ENCODE assay signal across 8 cellular contexts in the genomic region with DNA sequence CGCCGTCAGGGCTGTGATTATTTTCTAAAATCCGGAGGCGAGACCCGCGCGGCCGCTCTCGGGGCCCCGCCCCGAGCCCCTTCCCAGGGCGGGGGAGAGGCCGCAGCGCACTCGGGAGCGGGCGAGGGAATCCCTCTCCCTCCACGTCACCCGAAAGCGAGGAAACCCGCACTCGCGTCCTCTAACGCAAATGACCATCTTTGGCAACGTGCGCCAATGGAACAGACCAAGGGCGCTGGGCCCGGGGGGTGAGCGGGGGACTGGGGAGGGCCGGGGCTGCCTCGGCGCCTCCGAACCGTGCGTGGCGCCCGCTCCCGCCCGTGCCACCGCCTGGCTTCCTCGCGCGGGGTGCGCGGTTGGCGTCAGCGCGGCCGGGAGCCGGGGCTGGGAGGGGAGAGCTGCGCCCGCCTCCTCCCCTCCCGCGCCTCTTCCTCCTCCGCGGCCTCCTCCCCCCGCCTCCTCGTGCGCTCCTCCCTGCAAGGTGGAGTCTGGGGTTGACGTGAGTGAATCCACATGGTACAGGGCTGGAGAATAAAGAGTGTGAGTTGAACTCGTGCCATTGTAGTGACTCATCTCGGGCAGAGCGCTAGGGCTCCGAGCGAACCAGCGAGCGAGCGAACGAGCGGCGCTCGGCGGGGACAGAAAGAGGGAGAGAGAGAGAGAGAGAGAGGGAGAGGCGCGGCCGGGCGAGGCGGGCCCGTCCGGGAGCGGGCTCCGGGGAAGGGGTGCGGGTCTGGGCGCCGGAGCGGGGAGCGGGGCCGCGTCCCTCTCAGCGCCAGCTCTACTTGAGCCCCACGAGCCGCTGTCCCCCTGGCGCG.
DNase-seq lines count a peak whose midpoint lies in the region; ATAC-seq and TF ChIP-seq lines count a peak whose summit lies in the region.

Gene FOSL2, plus strand, starts transcription at position 562 of the 818 bp plus-strand sequence. CDS start 863 bp downstream, outside the sequence.

- ATAC-seq in GM19025 (IDR thresholded peaks at IDR 0.05; ENCODE audit: low read depth, unreplicated experiment) (peak; percentile 68), HG03342 (IDR thresholded peaks at IDR 0.05; ENCODE audit: unreplicated experiment) (peak; percentile 81)
- ATAC-seq in central memory CD8-positive, alpha-beta T cell (replicated peaks; ENCODE audit: extremely low read depth, poor library complexity, severe bottlenecking) = peak; percentile 79

- no peak for TF ChIP-seq CTCF in AG09309 (IDR thresholded peaks at IDR 0.05; ENCODE audit: control insufficient read depth, insufficient read depth, low read depth, low read length, missing control alignments)

- H3K27ac Mint-ChIP-seq in central memory CD8-positive, alpha-beta T cell (ENCODE audit: low read depth) = no peak within 1 kb of the TSS

- H3K4me3 Mint-ChIP-seq in central memory CD8-positive, alpha-beta T cell = no peak within 1 kb of the TSS

- peaks cover 36% of the 10 kb centered on the region for H3K36me3 Mint-ChIP-seq in central memory CD8-positive, alpha-beta T cell (ENCODE audit: insufficient read depth)

- H3K9me3 Mint-ChIP-seq in central memory CD8-positive, alpha-beta T cell = no peaks in the 10 kb centered on the region

- H3K4me3 ChIP-seq in AG09309 (ENCODE audit: control insufficient read depth, low read depth, low read length) = peak within 1 kb of the TSS; percentile 93

- peaks cover 25% of the 10 kb centered on the region for H3K4me1 Mint-ChIP-seq in central memory CD8-positive, alpha-beta T cell

- DNase-seq in AG09309 (ENCODE audit: low read depth) = peak; percentile 100
- DNase-seq in NCI-H345 treated with DMSO at 0.1 percent for 48 hours (lab: John Stamatoyannopoulos, UW; ENCODE audit: unreplicated experiment) = peak; percentile 98
- peak; percentile 89 for DNase-seq in activated CD4-positive, CD25-positive, alpha-beta regulatory T cell treated with anti-CD3 and anti-CD28 coated beads, Interleukin-2, amount 50 U/mL, for 16 hours (ENCODE audit: low read depth, low spot score)
- peak; percentile 87 to 96 for DNase-seq in central memory CD8-positive, alpha-beta T cell (ENCODE audit: low spot score in 2 of 2)
- peak; percentile 99 for DNase-seq in islet precursor cell
- DNase-seq in stimulated activated CD4-positive, alpha-beta T cell treated with anti-CD3 and anti-CD28 coated beads, Interleukin-12 subunit alpha, Interleukin-12 subunit beta, amount 100 ng/mL, for 48 hours (ENCODE audit: low read depth in 2 of 3, low spot score in 1 of 3) = peak; percentile 85 to 90 (median 89)

- no peaks in the 10 kb centered on the region for H3K27me3 Mint-ChIP-seq in central memory CD8-positive, alpha-beta T cell

Comparison
In these comparisons a context has a peak if more than half of its experiments do, and no peak if none do; other contexts are left out.
1. Peak in every context shown above with its lines: DNase-seq, ATAC-seq and H3K4me3 ChIP-seq.